Comparison of ENCODE assay signal across 8 cellular contexts in genomic region chr7:129224251-129225205, GRCh38. TPM values are rescaled to one million over a fixed set of nuclear protein-coding genes. Genes with fewer than 3 reads are reported as not detected.
DNase-seq lines count a peak whose midpoint lies in the region; ATAC-seq and TF ChIP-seq lines count a peak whose summit lies in the region.

Gene AHCYL2 (plus strand): TSS chr7:129225030.

- H3K36me3 ChIP-seq in BJ (ENCODE audit: control insufficient read depth, insufficient read depth, low read length) = no peaks in the 10 kb centered on the region

- H3K4me3 ChIP-seq in BJ (ENCODE audit: low read depth, low read length) = peak within 1 kb of the TSS; percentile 88

- H3K27ac Mint-ChIP-seq in chondrocyte (ENCODE audit: unreplicated experiment) = peak within 1 kb of the TSS; percentile 99

- ATAC-seq in HG03457 (IDR thresholded peaks at IDR 0.05; ENCODE audit: unreplicated experiment) = peak; percentile 79

- no peaks in the 10 kb centered on the region for H3K36me3 Mint-ChIP-seq in chondrocyte (ENCODE audit: low read depth)

- H3K27me3 Mint-ChIP-seq in chondrocyte (ENCODE audit: low read depth) = no peaks in the 10 kb centered on the region

- POLR2A ChIA-PET in BJ (lab: Charles Lee) = interaction anchor here (0.6 kb wide), 3 partner anchors 29 to 248 kb away, joined by 3 to 6 read pairs (median 3); no protein-coding TSS in a partner anchor

- CTCF ChIA-PET in BJ (lab: Yijun Ruan, JAX) = interaction anchor here (0.6 to 2.5 kb wide), 5 partner anchors 14 to 726 kb away, joined by 3 to 14 read pairs (median 3); no protein-coding TSS in a partner anchor

- H3K9me3 Mint-ChIP-seq in chondrocyte (ENCODE audit: low read depth) = no peaks in the 10 kb centered on the region

- peak; percentile 85 for DNase-seq in BJ (ENCODE audit: low read depth)
- peak; percentile 86 for DNase-seq in GM19240 (ENCODE audit: insufficient read length, low spot score)
- peak; percentile 95 to 97 for DNase-seq in NCI-H524 (lab: John Stamatoyannopoulos, UW)
- peak; percentile 96 to 97 for DNase-seq in activated CD4-positive, alpha-beta T cell treated with anti-CD3 and anti-CD28 coated beads for 24 hours (ENCODE audit: low read depth in 2 of 2)
- peak; percentile 99 for DNase-seq in chondrocyte (ENCODE audit: low spot score)
- DNase-seq in kidney glomerular epithelial cell (lab: John Stamatoyannopoulos, UW) = peak; percentile 98
- peak; percentile 95 to 97 for DNase-seq in stimulated activated CD4-positive, alpha-beta T cell treated with anti-CD3 and anti-CD28 coated beads, Interleukin-15, amount 100 ng/mL, for 48 hours (ENCODE audit: low read depth in 2 of 2)

- TF ChIP-seq CTCF in BJ (IDR thresholded peaks at IDR 0.05; ENCODE audit: insufficient read depth, low read depth, low read length) (no peak), chondrocyte (IDR thresholded peaks at IDR 0.05) (no peak)

- H3K4me3 Mint-ChIP-seq in chondrocyte (ENCODE audit: unreplicated experiment) = peak within 1 kb of the TSS; percentile 90

- no peaks in the 10 kb centered on the region for H3K27me3 ChIP-seq in BJ (ENCODE audit: control insufficient read depth, insufficient read depth, low read length)

- peaks cover 25% of the 10 kb centered on the region for H3K4me1 Mint-ChIP-seq in chondrocyte (ENCODE audit: low read depth)

RNA-seq across cellular contexts. Expression of gene AHCYL2, which starts in this region (rescaled TPM):
- polyA plus RNA-seq in BJ (2011; rRNA removed) = 7.8 and 11.4 TPM in 2 replicates
- polyA minus RNA-seq in BJ (2011; rRNA and poly(A)+ RNA removed) = 6.1 and 9.2 TPM in 2 replicates
- total RNA-seq in chondrocyte = 11.0 to 15.4 TPM (median 14.9 TPM) in 3 replicates

Comparison
In these comparisons a context has a peak if more than half of its experiments do, and no peak if none do; other contexts are left out.
1. Peak in every context shown above with its lines: DNase-seq, ATAC-seq and H3K4me3 ChIP-seq.